18 cellular contexts compared by ENCODE assay signal in genomic region chrX:65999563-66000148, GRCh38. TPM values are rescaled to one million over a fixed set of nuclear protein-coding genes. Genes with fewer than 3 reads are reported as not detected.
"Had no signal": no experiment of that assay in that cellular context is flagged by ENCODE, and none has a peak within 500 bp of the region (broad histone marks: within the 10 kb centered on the region; RNA-seq: fewer than 3 reads in every experiment).

No MANE protein-coding gene starts in this region.

- H3K9me3 Mint-ChIP-seq: T-helper 2 cell treated with Interferon-gamma antibody and Interleukin-4, amounts not matched to agents 5 μg/mL and 100 μg/mL, for 36 hours had no signal

- H3K27me3 ChIP-seq: ovary had no signal

- H3K36me3 ChIP-seq: adrenal gland, gastrocnemius medialis, left ventricle myocardium inferior, ovary, stomach, thoracic aorta had no signal

- DNase-seq: activated CD4-positive, alpha-beta T cell treated with anti-CD3 and anti-CD28 coated beads, Interleukin-2, amount 10 ng/mL, durations not matched to agents 24 days and 14 days; activated naive CD4-positive, alpha-beta T cell treated with anti-CD3 and anti-CD28 coated beads, Interleukin-2, amount 50 U/mL, for 16 hours; activated T-cell treated with anti-CD3 and anti-CD28 coated beads for 4 hours; adrenal gland; caudate nucleus; effector CD8-positive, alpha-beta T cell; gastrocnemius medialis; left ventricle myocardium inferior; mesendoderm; ovary; stimulated activated CD4-positive, alpha-beta T cell treated with anti-CD3 and anti-CD28 coated beads, Interleukin-4, amount 100 ng/mL, for 4 hours; stomach had no signal

- H3K27ac ChIP-seq: adrenal gland, coronary artery, gastrocnemius medialis, left ventricle myocardium inferior, ovary, stomach, thoracic aorta had no signal

- H3K4me3 ChIP-seq: adrenal gland, coronary artery, gastrocnemius medialis, left ventricle myocardium inferior, ovary, stomach, thoracic aorta had no signal

- ATAC-seq: gastrocnemius medialis had no signal

- H3K27me3 Mint-ChIP-seq: activated CD4-positive, alpha-beta T cell treated with anti-CD3 and anti-CD28 coated beads, Interleukin-2, amount 10 ng/mL, durations not matched to agents 24 days and 14 days had no signal

- H3K4me1 ChIP-seq: adrenal gland, gastrocnemius medialis, left ventricle myocardium inferior, stomach had no signal

- H3K4me3 Mint-ChIP-seq: activated CD4-positive, alpha-beta T cell treated with anti-CD3 and anti-CD28 coated beads, Interleukin-2, amount 10 ng/mL, durations not matched to agents 24 days and 14 days; neural crest cell; T-helper 2 cell treated with Interferon-gamma antibody and Interleukin-4, amounts not matched to agents 5 μg/mL and 100 μg/mL, for 36 hours had no signal

- H3K9me3 ChIP-seq: adrenal gland, gastrocnemius medialis, left ventricle myocardium inferior, ovary, stomach, thoracic aorta had no signal

RNA-seq across cellular contexts. Expression of gene VSIG4, which starts 40.2 kb away (rescaled TPM):
- total RNA-seq: activated CD4-positive, alpha-beta T cell treated with anti-CD3 and anti-CD28 coated beads, Interleukin-2, amount 10 ng/mL, durations not matched to agents 24 days and 14 days; activated CD8-positive, alpha-beta memory T cell treated with anti-CD3 and anti-CD28 coated beads for 36 hours; neural crest cell had no signal
- polyA plus RNA-seq: keratinocyte had no signal
